In genomic region chr10:87878664-87879459, GRCh38 we compare ENCODE assay signal across 15 cellular contexts. TPM values are rescaled to one million over a fixed set of nuclear protein-coding genes. Genes with fewer than 3 reads are reported as not detected.
DNase-seq lines count a peak whose midpoint lies in the region; ATAC-seq, FAIRE-seq and TF ChIP-seq lines count a peak whose summit lies in the region.
"Had no signal": no experiment of that assay in that cellular context is flagged by ENCODE, and none has a peak within 500 bp of the region (broad histone marks: within the 10 kb centered on the region; RNA-seq: fewer than 3 reads in every experiment).

No MANE protein-coding gene starts in this region.

- H3K4me3 ChIP-seq in NB4 (ENCODE audit: low read depth, low read length) (no peak overlapping the region), neutrophil (ENCODE audit: low read depth in 1 of 2, low read length in 1 of 2) (no peak overlapping the region), upper lobe of left lung (no peak overlapping the region)

- H3K27ac ChIP-seq in neutrophil (peak overlapping the region; percentile 58), upper lobe of left lung (no peak overlapping the region)

- H3K4me1 Mint-ChIP-seq in chondrocyte (ENCODE audit: low read depth), result peaks cover 50% of the 10 kb centered on the region

- H3K36me3 ChIP-seq in neutrophil (peaks cover 51% of the 10 kb centered on the region), upper lobe of left lung (peaks cover 0 to 12% (median 2%) of the 10 kb centered on the region in 4 donors)

- ATAC-seq in upper lobe of left lung (ENCODE audit: low FRiP score in 2 of 2), result no peak
- ATAC-seq in GM18520 (IDR thresholded peaks at IDR 0.05; ENCODE audit: unreplicated experiment), result no peak
- ATAC-seq: HCT116 had no signal

- no peak overlapping the region for H3K4me3 Mint-ChIP-seq in chondrocyte (ENCODE audit: unreplicated experiment)

- DNase-seq in GM19239 (ENCODE audit: insufficient read length, low spot score), result no peak
- DNase-seq in NB4 (ENCODE audit: low read depth), result peak; percentile 45
- DNase-seq in chondrocyte (ENCODE audit: low spot score), result no peak
- no peak for DNase-seq in upper lobe of left lung
- no peak for DNase-seq in NCI-H1436 (lab: John Stamatoyannopoulos, UW)
- DNase-seq: activated CD8-positive, alpha-beta memory T cell treated with anti-CD3 and anti-CD28 coated beads for 24 hours; activated naive CD4-positive, alpha-beta T cell treated with Interleukin-2 at 50 U/mL for 16 hours; caudate nucleus; CD8-positive, alpha-beta memory T cell; NCI-H1694; NCI-H524 treated with DMSO at 0.1 percent for 48 hours; T1000 had no signal

- H3K27me3 ChIP-seq in neutrophil, result no peaks in the 10 kb centered on the region
- H3K27me3 ChIP-seq in upper lobe of left lung, result no peaks in the 10 kb centered on the region

- TF ChIP-seq EP300 in upper lobe of left lung (IDR thresholded peaks at IDR 0.05), result no peak

- no peaks in the 10 kb centered on the region for H3K27me3 Mint-ChIP-seq in chondrocyte (ENCODE audit: low read depth)
- H3K27me3 Mint-ChIP-seq: CD8-positive, alpha-beta memory T cell had no signal

- H3K9me3 ChIP-seq in neutrophil (no peaks in the 10 kb centered on the region), upper lobe of left lung (no peaks in the 10 kb centered on the region)

- 61 to 67% methylated on average over 9 of the region's 9 CpGs for WGBS in upper lobe of left lung, 2 donors

- peaks cover 17 to 68% of the 10 kb centered on the region in 2 experiments for H3K4me1 ChIP-seq in neutrophil (ENCODE audit: control insufficient read depth in 1 of 2, insufficient read depth in 1 of 2, low read depth in 1 of 2, low read length in 1 of 2)
- peaks cover 24 to 41% (median 35%) of the 10 kb centered on the region in 4 donors for H3K4me1 ChIP-seq in upper lobe of left lung

- TF ChIP-seq CTCF in NB4 (IDR thresholded peaks at IDR 0.05; ENCODE audit: low read depth, low read length) (no peak), chondrocyte (IDR thresholded peaks at IDR 0.05) (no peak), neutrophil (IDR thresholded peaks at IDR 0.05) (no peak), upper lobe of left lung (IDR thresholded peaks at IDR 0.05) (no peak)

- FAIRE-seq in GM19239 (lab: Jason Lieb, UNC), result peak; percentile 75

- H3K36me3 Mint-ChIP-seq in chondrocyte (ENCODE audit: low read depth), result peaks cover 9% of the 10 kb centered on the region

- TF ChIP-seq POLR2A in NB4 (IDR thresholded peaks at IDR 0.05; ENCODE audit: extremely low read depth, insufficient read length) (no peak), upper lobe of left lung (IDR thresholded peaks at IDR 0.05) (no peak)

- no peaks in the 10 kb centered on the region for H3K9me3 Mint-ChIP-seq in chondrocyte (ENCODE audit: low read depth)

- H3K27ac Mint-ChIP-seq in chondrocyte (ENCODE audit: unreplicated experiment), result peak overlapping the region; percentile 13

RNA-seq across cellular contexts. Expression of gene PTEN, which starts 15.4 kb away (rescaled TPM):
- total RNA-seq in chondrocyte (82.9 to 85.4 TPM (median 83.5 TPM) in 3 replicates), upper lobe of left lung (100 to 1,000 TPM in 3 of 6 donors, 10 to 100 TPM in 3; 63.3 to 177 (median 99.0) TPM)

RNA-seq across cellular contexts. Expression of gene KLLN, which starts 15.5 kb away (rescaled TPM):
- total RNA-seq in chondrocyte (0.62 to 0.82 TPM (median 0.72 TPM) in 3 replicates), upper lobe of left lung (under 1 TPM in 4 of 6 donors, not detected in 2; 0.20 to 0.54 (median 0.44) TPM)
